2 cellular contexts compared by ENCODE assay signal in genomic region chr6:147900191-147900830, GRCh38.
TF ChIP-seq lines count a peak whose summit lies in the region.

No MANE protein-coding gene starts in this region.

TF ChIP-seq in GM23338, 12 proteins besides CTCF, POLR2A, EP300 and RAD21 (continued from another document):
- no peak for TF ChIP-seq EZH2 (IDR thresholded peaks at IDR 0.05; ENCODE audit: low read depth, unreplicated experiment)
- no peak for TF ChIP-seq ZNF462 (CRISPR knock-in tag; IDR thresholded peaks at IDR 0.05)
- no peak for TF ChIP-seq ETS1 (IDR thresholded peaks at IDR 0.05)
- TF ChIP-seq NANOG (IDR thresholded peaks at IDR 0.05; ENCODE audit: borderline replicate concordance): no peak
- no peak for TF ChIP-seq POLR2AphosphoS5 (IDR thresholded peaks at IDR 0.05; ENCODE audit: low read depth)
- TF ChIP-seq ZNF114 (CRISPR knock-in tag; IDR thresholded peaks at IDR 0.05): no peak
- no peak for TF ChIP-seq REST (IDR thresholded peaks at IDR 0.05; ENCODE audit: unreplicated experiment)
- TF ChIP-seq JUNB (IDR thresholded peaks at IDR 0.05; ENCODE audit: unreplicated experiment): no peak
- TF ChIP-seq EZH2phosphoT487 (IDR thresholded peaks at IDR 0.05; ENCODE audit: unreplicated experiment): no peak
- no peak for TF ChIP-seq CREB1 (CRISPR knock-in tag; IDR thresholded peaks at IDR 0.05; ENCODE audit: low read depth)
TF ChIP-seq in GM23338: peak in this region for 0.

TF ChIP-seq in H1, 55 proteins besides CTCF, POLR2A, EP300 and RAD21 (continued from another document):
- TF ChIP-seq CHD1 (IDR thresholded peaks at IDR 0.05; ENCODE audit: low read depth, low read length) (no peak), EZH2 (IDR thresholded peaks at IDR 0.05; ENCODE audit: low read depth, low read length, severe bottlenecking) (no peak), SP4 (IDR thresholded peaks at IDR 0.05; ENCODE audit: low read length) (no peak), ATF3 (IDR thresholded peaks at IDR 0.05; ENCODE audit: insufficient read depth, low read depth, low read length) (no peak), TAF1 (IDR thresholded peaks at IDR 0.05; ENCODE audit: low read depth, low read length) (no peak), BACH1 (IDR thresholded peaks at IDR 0.05; ENCODE audit: low read length) (no peak), GABPA (IDR thresholded peaks at IDR 0.05; ENCODE audit: borderline replicate concordance, insufficient read depth, low read length) (no peak), PHF8 (conservative IDR thresholded peaks at IDR 0.05; ENCODE audit: low read depth, low read length) (no peak), BRCA1 (IDR thresholded peaks at IDR 0.05; ENCODE audit: low read depth, low read length) (no peak), BCL11A (IDR thresholded peaks at IDR 0.05; ENCODE audit: low read depth in 2 of 2, low read length in 2 of 2) (no peak), JUND (IDR thresholded peaks at IDR 0.05; ENCODE audit: low read length) (no peak), MAX (IDR thresholded peaks at IDR 0.05) (no peak), CHD2 (IDR thresholded peaks at IDR 0.05; ENCODE audit: low read length) (no peak), SIX5 (IDR thresholded peaks at IDR 0.05; ENCODE audit: low read depth, low read length) (no peak), NANOG (IDR thresholded peaks at IDR 0.05; ENCODE audit: insufficient read depth, low read depth, low read length, poor library complexity, severe bottlenecking) (no peak), SAP30 (IDR thresholded peaks at IDR 0.05; ENCODE audit: insufficient read depth, insufficient replicate concordance, low read length) (no peak)
